14 cellular contexts compared by ENCODE assay signal in the genomic region with DNA sequence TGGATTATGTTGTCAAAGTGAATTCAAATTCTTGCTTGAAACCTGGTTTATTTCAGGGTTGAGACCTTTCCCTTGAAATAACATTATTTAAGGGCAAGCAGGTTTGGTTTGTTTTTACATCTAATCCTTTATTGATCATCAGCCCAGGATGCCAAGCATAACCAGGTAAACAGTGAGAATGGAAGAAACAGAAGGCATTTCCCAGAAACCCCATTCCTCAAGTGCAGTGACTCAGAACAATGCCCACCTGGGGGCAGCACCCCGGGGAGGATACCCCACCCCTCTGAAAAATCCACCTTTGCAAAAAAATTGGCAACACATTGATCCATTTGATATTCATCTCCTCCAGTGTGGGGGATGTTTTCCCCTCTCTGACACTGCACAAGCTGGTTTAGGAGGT. TPM values are rescaled to one million over a fixed set of nuclear protein-coding genes. Genes with fewer than 3 reads are reported as not detected.
A peak's percentile ranks its signal among the peaks of the same experiment; 100 is the strongest.
DNase-seq lines count a peak whose midpoint lies in the region; ATAC-seq, FAIRE-seq and TF ChIP-seq lines count a peak whose summit lies in the region.
"Had no signal": no experiment of that assay in that cellular context is flagged by ENCODE, and none has a peak within 500 bp of the region (broad histone marks: within the 10 kb centered on the region; RNA-seq: fewer than 3 reads in every experiment).

No MANE protein-coding gene starts in this region.

- peaks cover 22% of the 10 kb centered on the region for H3K4me1 Mint-ChIP-seq in activated naive CD4-positive, alpha-beta T cell treated with anti-CD3 and anti-CD28 coated beads for 36 hours (ENCODE audit: low read depth)
- H3K4me1 Mint-ChIP-seq in chondrocyte (ENCODE audit: low read depth) = peaks cover 5% of the 10 kb centered on the region
- peaks cover 9 to 15% of the 10 kb centered on the region in 2 donors for H3K4me1 Mint-ChIP-seq in stimulated activated naive B cell treated with anti-CD40 and anti-IgM and Interleukin-4, amounts not matched to agents 10 μg/mL and 1 μg/mL and 100 μg/mL, for 72 hours
- H3K4me1 Mint-ChIP-seq in naive thymus-derived CD4-positive, alpha-beta T cell = peaks cover 0 to 5% (median 0%) of the 10 kb centered on the region in 7 donors

- peaks cover 12% of the 10 kb centered on the region for H3K36me3 Mint-ChIP-seq in activated naive CD4-positive, alpha-beta T cell treated with anti-CD3 and anti-CD28 coated beads for 36 hours (ENCODE audit: low read depth)
- H3K36me3 Mint-ChIP-seq in chondrocyte (ENCODE audit: low read depth) = peaks cover 16% of the 10 kb centered on the region
- peaks cover 15 to 18% of the 10 kb centered on the region in 2 donors for H3K36me3 Mint-ChIP-seq in stimulated activated naive B cell treated with anti-CD40 and anti-IgM and Interleukin-4, amounts not matched to agents 10 μg/mL and 1 μg/mL and 100 μg/mL, for 72 hours
- H3K36me3 Mint-ChIP-seq in naive thymus-derived CD4-positive, alpha-beta T cell = peaks cover 0 to 17% (median 4%) of the 10 kb centered on the region in 5 donors

- POLR2A ChIA-PET in naive thymus-derived CD4-positive, alpha-beta T cell (lab: Charles Lee) = interaction anchor here (0.6 to 0.8 kb wide), 2 partner anchors 131 to 240 kb away, joined by 3 to 6 read pairs; no protein-coding TSS in a partner anchor

- H3K4me3 Mint-ChIP-seq in activated naive CD4-positive, alpha-beta T cell treated with anti-CD3 and anti-CD28 coated beads for 36 hours = peak overlapping the region; percentile 29
- no peak overlapping the region for H3K4me3 Mint-ChIP-seq in chondrocyte (ENCODE audit: unreplicated experiment)
- H3K4me3 Mint-ChIP-seq in stimulated activated naive B cell treated with anti-CD40 and anti-IgM and Interleukin-4, amounts not matched to agents 10 μg/mL and 1 μg/mL and 100 μg/mL, for 72 hours = no peak overlapping the region
- H3K4me3 Mint-ChIP-seq in naive thymus-derived CD4-positive, alpha-beta T cell = no peak overlapping the region
- H3K4me3 Mint-ChIP-seq: memory B cell had no signal

- peaks cover 6% of the 10 kb centered on the region; the same call in 1 of the 2 replicates for H3K36me3 ChIP-seq in Loucy (ENCODE audit: insufficient read depth, low read length)
- peaks cover 0 to 18% (median 0%) of the 10 kb centered on the region in 3 experiments for H3K36me3 ChIP-seq in naive thymus-derived CD4-positive, alpha-beta T cell (ENCODE audit: control insufficient read depth in 2 of 3, insufficient read depth in 3 of 3, low read length in 3 of 3)
- H3K36me3 ChIP-seq: breast epithelium had no signal

- H3K9me2 ChIP-seq in Loucy (replicated peaks; ENCODE audit: low read depth, low read length) = no peaks in the 10 kb centered on the region

- H3K4me3 ChIP-seq in Loucy (ENCODE audit: low read length, poor library complexity, severe bottlenecking) = no peak overlapping the region
- no peak overlapping the region for H3K4me3 ChIP-seq in naive thymus-derived CD4-positive, alpha-beta T cell (ENCODE audit: low read length)
- H3K4me3 ChIP-seq: breast epithelium, MG63 had no signal

- no peaks in the 10 kb centered on the region for H3K27me3 ChIP-seq in Loucy (ENCODE audit: insufficient read depth, low read length, poor library complexity, severe bottlenecking)
- H3K27me3 ChIP-seq in naive thymus-derived CD4-positive, alpha-beta T cell (ENCODE audit: control insufficient read depth in 2 of 2, insufficient read depth in 2 of 2, low read length in 2 of 2) = no peaks in the 10 kb centered on the region
- H3K27me3 ChIP-seq: breast epithelium, MG63 had no signal

- no peaks in the 10 kb centered on the region for H3F3A ChIP-seq in Loucy (ENCODE audit: low read depth)

- H3K79me2 ChIP-seq in Loucy (ENCODE audit: insufficient read depth, low read length) = no peaks in the 10 kb centered on the region

- no peaks in the 10 kb centered on the region for H3K4me1 ChIP-seq in Loucy (ENCODE audit: insufficient read depth, low read length, poor library complexity, severe bottlenecking)
- H3K4me1 ChIP-seq in naive thymus-derived CD4-positive, alpha-beta T cell (ENCODE audit: control insufficient read depth in 2 of 2, insufficient read depth in 2 of 2, low read length in 2 of 2) = no peaks in the 10 kb centered on the region
- H3K4me1 ChIP-seq: breast epithelium had no signal

- no peaks in the 10 kb centered on the region for H3K27me3 Mint-ChIP-seq in activated naive CD4-positive, alpha-beta T cell treated with anti-CD3 and anti-CD28 coated beads for 36 hours (ENCODE audit: low read depth)
- H3K27me3 Mint-ChIP-seq in chondrocyte (ENCODE audit: low read depth) = no peaks in the 10 kb centered on the region
- no peaks in the 10 kb centered on the region for H3K27me3 Mint-ChIP-seq in stimulated activated naive B cell treated with anti-CD40 and anti-IgM and Interleukin-4, amounts not matched to agents 10 μg/mL and 1 μg/mL and 100 μg/mL, for 72 hours
- H3K27me3 Mint-ChIP-seq in naive thymus-derived CD4-positive, alpha-beta T cell = no peaks in the 10 kb centered on the region
- H3K27me3 Mint-ChIP-seq: memory B cell had no signal

- no peaks in the 10 kb centered on the region for H4K20me1 ChIP-seq in Loucy (ENCODE audit: insufficient read depth, low read length, poor library complexity, severe bottlenecking)

- H3K9ac ChIP-seq in Loucy (ENCODE audit: low read depth, low read length, poor library complexity, severe bottlenecking) = no peak overlapping the region

- TF ChIP-seq CTCF in Loucy (conservative IDR thresholded peaks at IDR 0.05; ENCODE audit: low read length) = peak; percentile 34
- TF ChIP-seq CTCF in chondrocyte (IDR thresholded peaks at IDR 0.05) = peak; percentile 45

- H3K27ac Mint-ChIP-seq in activated naive CD4-positive, alpha-beta T cell treated with anti-CD3 and anti-CD28 coated beads for 36 hours = peak overlapping the region; percentile 82
- no peak overlapping the region for H3K27ac Mint-ChIP-seq in chondrocyte (ENCODE audit: unreplicated experiment)
- H3K27ac Mint-ChIP-seq in stimulated activated naive B cell treated with anti-CD40 and anti-IgM and Interleukin-4, amounts not matched to agents 10 μg/mL and 1 μg/mL and 100 μg/mL, for 72 hours = peak overlapping the region; percentile 4
- no peak overlapping the region for H3K27ac Mint-ChIP-seq in naive thymus-derived CD4-positive, alpha-beta T cell
- H3K27ac Mint-ChIP-seq: memory B cell had no signal

- no peak for FAIRE-seq in RCC 7860 (lab: Jason Lieb, UNC)
- FAIRE-seq: G401.6, TTC549 had no signal

- intact Hi-C loops in activated naive CD4-positive, alpha-beta T cell treated with anti-CD3 and anti-CD28 coated beads for 36 hours (cut with micrococcal nuclease) = no loop called here
- intact Hi-C loops in naive thymus-derived CD4-positive, alpha-beta T cell (cut with micrococcal nuclease) = loop anchor here in 1 of 2 donors (2.0 kb wide), 1 partner anchor 413 kb away; no protein-coding TSS in a partner anchor

- no peak overlapping the region for H3K27ac ChIP-seq in naive thymus-derived CD4-positive, alpha-beta T cell (ENCODE audit: low read depth, low read length)
- H3K27ac ChIP-seq: breast epithelium had no signal

- no peak overlapping the region for H3K4me2 ChIP-seq in Loucy (ENCODE audit: low read depth, low read length, poor library complexity, severe bottlenecking)

- no peak for ATAC-seq in stimulated activated naive B cell treated with anti-CD40 and anti-IgM and Interleukin-4, amounts not matched to agents 10 μg/mL and 1 μg/mL and 100 μg/mL, for 72 hours (replicated peaks)
- no peak for ATAC-seq in naive thymus-derived CD4-positive, alpha-beta T cell
- no peak for ATAC-seq in GM18511 (IDR thresholded peaks at IDR 0.05; ENCODE audit: unreplicated experiment)

- no peak overlapping the region for H2AFZ ChIP-seq in Loucy (ENCODE audit: low read length)

- peak; percentile 37 for DNase-seq in activated naive CD4-positive, alpha-beta T cell treated with anti-CD3 and anti-CD28 coated beads for 36 hours
- no peak for DNase-seq in activated naive CD4-positive, alpha-beta T cell treated with Interleukin-2 at 50 U/mL for 16 hours
- peak; percentile 14 for DNase-seq in chondrocyte (ENCODE audit: low spot score)
- no peak for DNase-seq in stimulated activated naive B cell treated with anti-CD40 and anti-IgM and Interleukin-4, amounts not matched to agents 10 μg/mL and 1 μg/mL and 100 μg/mL, for 72 hours
- no peak for DNase-seq in naive thymus-derived CD4-positive, alpha-beta T cell
- no peak for DNase-seq in RCC 7860 (ENCODE audit: low spot score)
- DNase-seq: MG63, NCI-H446 had no signal

- no peaks in the 10 kb centered on the region for H3K9me3 ChIP-seq in Loucy (ENCODE audit: insufficient read depth, low read depth, low read length)
- H3K9me3 ChIP-seq in naive thymus-derived CD4-positive, alpha-beta T cell (ENCODE audit: control insufficient read depth in 2 of 3, low read length in 3 of 3) = no peaks in the 10 kb centered on the region
- H3K9me3 ChIP-seq: breast epithelium, MG63 had no signal

- CTCF ChIA-PET in activated naive CD4-positive, alpha-beta T cell treated with anti-CD3 and anti-CD28 coated beads for 36 hours (lab: Charles Lee) = interaction anchor here (0.6 to 1.3 kb wide), 4 partner anchors 13 to 233 kb away, joined by 3 to 6 read pairs (median 4); no protein-coding TSS in a partner anchor
- CTCF ChIA-PET in naive thymus-derived CD4-positive, alpha-beta T cell (lab: Charles Lee) = interaction anchor here (0.6 to 0.7 kb wide), 3 partner anchors 9 to 17 kb away, joined by 3 to 4 read pairs (median 3); no protein-coding TSS in a partner anchor

- no peaks in the 10 kb centered on the region for H3K9me3 Mint-ChIP-seq in activated naive CD4-positive, alpha-beta T cell treated with anti-CD3 and anti-CD28 coated beads for 36 hours
- no peaks in the 10 kb centered on the region for H3K9me3 Mint-ChIP-seq in chondrocyte (ENCODE audit: low read depth)
- no peaks in the 10 kb centered on the region for H3K9me3 Mint-ChIP-seq in stimulated activated naive B cell treated with anti-CD40 and anti-IgM and Interleukin-4, amounts not matched to agents 10 μg/mL and 1 μg/mL and 100 μg/mL, for 72 hours
- no peaks in the 10 kb centered on the region for H3K9me3 Mint-ChIP-seq in naive thymus-derived CD4-positive, alpha-beta T cell
- H3K9me3 Mint-ChIP-seq: memory B cell had no signal

RNA-seq across cellular contexts. Expression of gene POFUT1, which starts 32.5 kb away (rescaled TPM):
- 10 to 100 TPM; 37.1 to 38.9 TPM for total RNA-seq in activated naive CD4-positive, alpha-beta T cell treated with anti-CD3 and anti-CD28 coated beads for 36 hours
- total RNA-seq in chondrocyte = 61.6 to 68.3 TPM (median 66.4 TPM) in 3 replicates
- 10 to 100 TPM; 12.5 to 32.2 (median 19.7) TPM for total RNA-seq in naive thymus-derived CD4-positive, alpha-beta T cell
- 10 to 100 TPM; 16.8 to 18.0 TPM for polyA plus RNA-seq in naive thymus-derived CD4-positive, alpha-beta T cell

RNA-seq across cellular contexts. Expression of gene PLAGL2, which starts 32.7 kb away (rescaled TPM):
- total RNA-seq in activated naive CD4-positive, alpha-beta T cell treated with anti-CD3 and anti-CD28 coated beads for 36 hours = 10 to 100 TPM; 63.3 to 64.9 TPM
- total RNA-seq in chondrocyte = 9.1 to 16.9 TPM (median 16.4 TPM) in 3 replicates
- 10 to 100 TPM; 15.6 to 30.1 (median 17.6) TPM for total RNA-seq in naive thymus-derived CD4-positive, alpha-beta T cell
- 1 to 10 TPM; 3.1 to 5.1 TPM for polyA plus RNA-seq in naive thymus-derived CD4-positive, alpha-beta T cell

RNA-seq across cellular contexts. Expression of gene KIF3B, which starts 37.2 kb away (rescaled TPM):
- total RNA-seq in activated naive CD4-positive, alpha-beta T cell treated with anti-CD3 and anti-CD28 coated beads for 36 hours = 10 to 100 TPM; 27.4 to 27.6 TPM
- total RNA-seq in chondrocyte = 34.2 to 36.1 TPM (median 35.5 TPM) in 3 replicates
- 10 to 100 TPM in 4 of 5 experiments, 1 to 10 TPM in 1; 9.3 to 19.5 (median 11.5) TPM for total RNA-seq in naive thymus-derived CD4-positive, alpha-beta T cell
- 1 to 10 TPM; 1.5 to 2.7 TPM for polyA plus RNA-seq in naive thymus-derived CD4-positive, alpha-beta T cell

Comparison
In these comparisons a context has a peak if more than half of its experiments do, and no peak if none do; other contexts are left out.
1. DNase-seq: peak in activated naive CD4-positive, alpha-beta T cell treated with anti-CD3 and anti-CD28 coated beads for 36 hours (single experiment) and chondrocyte (single experiment); none in activated naive CD4-positive, alpha-beta T cell treated with Interleukin-2 at 50 U/mL for 16 hours (single experiment), stimulated activated naive B cell treated with anti-CD40 and anti-IgM and Interleukin-4, amounts not matched to agents 10 μg/mL and 1 μg/mL and 100 μg/mL, for 72 hours (single experiment), naive thymus-derived CD4-positive, alpha-beta T cell (0 of 9) and RCC 7860 (single experiment).
2. H3K27ac Mint-ChIP-seq: peak in activated naive CD4-positive, alpha-beta T cell treated with anti-CD3 and anti-CD28 coated beads for 36 hours (single experiment) and stimulated activated naive B cell treated with anti-CD40 and anti-IgM and Interleukin-4, amounts not matched to agents 10 μg/mL and 1 μg/mL and 100 μg/mL, for 72 hours (single experiment); none in chondrocyte (single experiment) and naive thymus-derived CD4-positive, alpha-beta T cell (0 of 9).